9 cellular contexts compared by ENCODE assay signal in the genomic region with DNA sequence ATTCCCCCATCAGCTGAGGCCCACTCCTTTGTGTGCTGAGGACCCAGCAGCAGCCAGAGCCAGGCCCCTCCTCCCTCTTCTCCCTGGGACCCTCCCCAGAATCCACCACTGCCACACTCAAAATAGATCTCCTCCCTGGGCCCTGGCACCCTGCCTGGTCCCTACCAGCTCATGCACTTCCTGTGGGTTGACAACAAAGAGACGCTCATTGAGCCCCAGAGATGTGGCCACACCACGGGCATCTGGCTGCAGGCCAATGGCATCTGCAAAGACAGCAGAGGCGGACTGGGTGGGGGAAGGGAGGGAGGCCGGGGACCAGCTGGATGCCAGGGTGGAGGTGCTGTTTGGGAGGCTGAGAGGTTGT. TPM values are rescaled to one million over a fixed set of nuclear protein-coding genes. Genes with fewer than 3 reads are reported as not detected.
A peak's percentile ranks its signal among the peaks of the same experiment; 100 is the strongest.
DNase-seq lines count a peak whose midpoint lies in the region; ATAC-seq and TF ChIP-seq lines count a peak whose summit lies in the region.
"Had no signal": no experiment of that assay in that cellular context is flagged by ENCODE, and none has a peak within 500 bp of the region (broad histone marks: within the 10 kb centered on the region; RNA-seq: fewer than 3 reads in every experiment).

No MANE protein-coding gene starts in this region.

- H3K27me3 ChIP-seq in GM23338 (ENCODE audit: insufficient read depth) (no peaks in the 10 kb centered on the region), esophagus squamous epithelium (no peaks in the 10 kb centered on the region)

- no peaks in the 10 kb centered on the region for H3K79me2 ChIP-seq in GM23338 (replicated peaks; ENCODE audit: insufficient read depth)

- no peak for TF ChIP-seq POLR2A in esophagus squamous epithelium (IDR thresholded peaks at IDR 0.05)

- no peaks in the 10 kb centered on the region for H3F3A ChIP-seq in GM23338 (replicated peaks; ENCODE audit: low read depth)

- H3K9me2 ChIP-seq in GM23338 (ENCODE audit: insufficient read depth) = no peaks in the 10 kb centered on the region

- H3K4me3 Mint-ChIP-seq in GM23338 (no peak overlapping the region), progenitor cell of endocrine pancreas (ENCODE audit: low read depth) (no peak overlapping the region)
- no peak overlapping the region for H3K4me3 Mint-ChIP-seq in activated CD8-positive, alpha-beta T cell treated with anti-CD3 and anti-CD28 coated beads for 36 hours
- H3K4me3 Mint-ChIP-seq: T-helper 1 cell treated with Interleukin-12 subunit alpha and Interleukin-12 subunit beta and Interleukin-4 antibody, amounts not matched to agents 30 μg/mL and 1 μg/mL, for 36 hours had no signal

- no peak for TF ChIP-seq CTCF in GM23338 (conservative IDR thresholded peaks at IDR 0.05; ENCODE audit: low read depth in 2 of 2)
- no peak for TF ChIP-seq CTCF in activated CD8-positive, alpha-beta T cell treated with anti-CD3 and anti-CD28 coated beads for 36 hours (IDR thresholded peaks at IDR 0.05)
- no peak for TF ChIP-seq CTCF in esophagus squamous epithelium (IDR thresholded peaks at IDR 0.05)
- TF ChIP-seq CTCF in progenitor cell of endocrine pancreas (IDR thresholded peaks at IDR 0.05; ENCODE audit: unreplicated experiment) = no peak

- DNase-seq in GM23338 (ENCODE audit: low spot score) = no peak
- DNase-seq in NCI-H2171 (lab: John Stamatoyannopoulos, UW) = peak; percentile 51
- peak; percentile 83 for DNase-seq in activated CD8-positive, alpha-beta T cell treated with anti-CD3 and anti-CD28 coated beads for 36 hours
- no peak for DNase-seq in esophagus squamous epithelium (lab: John Stamatoyannopoulos, UW)
- peak; percentile 96 for DNase-seq in putamen (ENCODE audit: low spot score)
- DNase-seq in progenitor cell of endocrine pancreas (ENCODE audit: low spot score, unreplicated experiment) = no peak

- no peak overlapping the region for H2AFZ ChIP-seq in GM23338
- H2AFZ ChIP-seq: parathyroid adenoma had no signal

- no peaks in the 10 kb centered on the region; the same call in 2 of the 3 replicates for H3K36me3 Mint-ChIP-seq in GM23338 (ENCODE audit: low read depth)
- H3K36me3 Mint-ChIP-seq in activated CD8-positive, alpha-beta T cell treated with anti-CD3 and anti-CD28 coated beads for 36 hours (ENCODE audit: low read depth) = no peaks in the 10 kb centered on the region
- no peaks in the 10 kb centered on the region for H3K36me3 Mint-ChIP-seq in progenitor cell of endocrine pancreas (ENCODE audit: insufficient read depth)

- H3K27ac ChIP-seq in GM23338 (ENCODE audit: low read depth) (no peak overlapping the region), esophagus squamous epithelium (peak overlapping the region in 3 of 4 donors; percentile 5 to 63 (median 54))
- H3K27ac ChIP-seq: parathyroid adenoma had no signal

- H3K4me3 ChIP-seq in GM23338 (no peak overlapping the region), esophagus squamous epithelium (no peak overlapping the region)

- no peaks in the 10 kb centered on the region for H3K9me3 ChIP-seq in esophagus squamous epithelium

- H3K27me3 Mint-ChIP-seq in GM23338 (ENCODE audit: insufficient read depth, low read depth, poor library complexity) = peaks cover 23% of the 10 kb centered on the region
- H3K27me3 Mint-ChIP-seq in activated CD8-positive, alpha-beta T cell treated with anti-CD3 and anti-CD28 coated beads for 36 hours = no peaks in the 10 kb centered on the region
- peaks cover 22% of the 10 kb centered on the region for H3K27me3 Mint-ChIP-seq in progenitor cell of endocrine pancreas

- 0 out of 2 replicates have a peak, but pooled peaks cover 4% of the 10 kb centered on the region for H3K4me1 ChIP-seq in GM23338 (ENCODE audit: insufficient read depth)
- peaks cover 38 to 79% (median 41%) of the 10 kb centered on the region in 3 donors for H3K4me1 ChIP-seq in esophagus squamous epithelium

- H3K4me2 ChIP-seq in GM23338 = no peak overlapping the region

- POLR2A ChIA-PET in activated CD8-positive, alpha-beta T cell treated with anti-CD3 and anti-CD28 coated beads for 36 hours (lab: Charles Lee) = interaction anchor here (1.1 to 3.0 kb wide), 6 partner anchors 25 to 98 kb away, joined by 4 to 11 read pairs (median 8); partner anchors contain the start of gene SLC48A1

- H3K27ac Mint-ChIP-seq in GM23338 = no peak overlapping the region
- no peak overlapping the region for H3K27ac Mint-ChIP-seq in activated CD8-positive, alpha-beta T cell treated with anti-CD3 and anti-CD28 coated beads for 36 hours
- H3K27ac Mint-ChIP-seq in progenitor cell of endocrine pancreas = no peak overlapping the region
- H3K27ac Mint-ChIP-seq: T-helper 1 cell treated with Interleukin-12 subunit alpha and Interleukin-12 subunit beta and Interleukin-4 antibody, amounts not matched to agents 30 μg/mL and 1 μg/mL, for 36 hours had no signal

- H3K36me3 ChIP-seq in GM23338 (ENCODE audit: insufficient read depth) (no peaks in the 10 kb centered on the region), esophagus squamous epithelium (peaks cover 0 to 8% (median 3%) of the 10 kb centered on the region in 3 donors)

- H3K4me1 Mint-ChIP-seq in GM23338 (peaks cover 37% of the 10 kb centered on the region), progenitor cell of endocrine pancreas (ENCODE audit: low read depth) (peaks cover 13% of the 10 kb centered on the region)
- peaks cover 26% of the 10 kb centered on the region for H3K4me1 Mint-ChIP-seq in activated CD8-positive, alpha-beta T cell treated with anti-CD3 and anti-CD28 coated beads for 36 hours (ENCODE audit: low read depth)

- ATAC-seq in GM23338 = peak; percentile 16
- ATAC-seq in activated CD8-positive, alpha-beta T cell treated with anti-CD3 and anti-CD28 coated beads for 36 hours = peak; percentile 68
- no peak for ATAC-seq in GM19328 (IDR thresholded peaks at IDR 0.05; ENCODE audit: unreplicated experiment)

- CTCF ChIA-PET in activated CD8-positive, alpha-beta T cell treated with anti-CD3 and anti-CD28 coated beads for 36 hours (lab: Charles Lee) = interaction anchor here (0.6 to 12.5 kb wide), 46 partner anchors 9 to 430 kb away, joined by 3 to 685 read pairs (median 6); partner anchors contain the start of genes COL2A1, ENDOU, RAPGEF3 and RPAP3

- 0 to 19% methylated on average over 1 to 2 of the region's 4 CpGs for WGBS in esophagus squamous epithelium, 2 donors

- H3K9me3 Mint-ChIP-seq in GM23338 (no peaks in the 10 kb centered on the region; the same call in 2 of the 3 replicates), progenitor cell of endocrine pancreas (ENCODE audit: low read depth) (no peaks in the 10 kb centered on the region)
- no peaks in the 10 kb centered on the region for H3K9me3 Mint-ChIP-seq in activated CD8-positive, alpha-beta T cell treated with anti-CD3 and anti-CD28 coated beads for 36 hours
- H3K9me3 Mint-ChIP-seq: T-helper 1 cell treated with Interleukin-12 subunit alpha and Interleukin-12 subunit beta and Interleukin-4 antibody, amounts not matched to agents 30 μg/mL and 1 μg/mL, for 36 hours had no signal

- intact Hi-C loops in activated CD8-positive, alpha-beta T cell treated with anti-CD3 and anti-CD28 coated beads for 36 hours (cut with micrococcal nuclease) = loop anchor here (5.0 kb wide), 1 partner anchor 96 kb away; no protein-coding TSS in a partner anchor
- intact Hi-C loops in esophagus squamous epithelium (cut with DNase I) = loop anchor here (5.0 to 10.0 kb wide), 2 partner anchors 36 to 93 kb away; no protein-coding TSS in a partner anchor

- H4K20me1 ChIP-seq in GM23338 (replicated peaks; ENCODE audit: insufficient read depth) = no peaks in the 10 kb centered on the region

RNA-seq across cellular contexts. Expression of gene ENDOU, which starts 16.0 kb away (rescaled TPM):
- not detected in 2 replicates for total RNA-seq in GM23338 (2014; rRNA removed; shearing (Covaris generic))
- not detected in 2 replicates for polyA plus RNA-seq in GM23338 (2016; fragmentation: Nextera tagmentation; extraction: Ambion mirVana)
- total RNA-seq in activated CD8-positive, alpha-beta T cell treated with anti-CD3 and anti-CD28 coated beads for 36 hours = not detected
- total RNA-seq in esophagus squamous epithelium = 100 to 1,000 TPM in 1 of 4 donors, 10 to 100 TPM in 3; 39.8 to 112 (median 46.3) TPM
- not detected in 2 replicates for total RNA-seq in progenitor cell of endocrine pancreas

RNA-seq across cellular contexts. Expression of gene RAPGEF3, which starts 17.4 kb away (rescaled TPM):
- total RNA-seq in GM23338 (2014; rRNA removed; shearing (Covaris generic)) = 10.4 and 11.8 TPM in 2 replicates
- 2.3 and 3.0 TPM in 2 replicates for polyA plus RNA-seq in GM23338 (2016; fragmentation: Nextera tagmentation; extraction: Ambion mirVana)
- under 1 TPM; 0.56 to 0.58 TPM for total RNA-seq in activated CD8-positive, alpha-beta T cell treated with anti-CD3 and anti-CD28 coated beads for 36 hours
- total RNA-seq in esophagus squamous epithelium (10 to 100 TPM; 12.9 to 39.3 (median 22.5) TPM), progenitor cell of endocrine pancreas (1.2 and 1.7 TPM in 2 replicates)

RNA-seq across cellular contexts. Expression of gene SLC48A1, which starts 31.7 kb away (rescaled TPM):
- 9.0 and 16.8 TPM in 2 replicates for total RNA-seq in GM23338 (2014; rRNA removed; shearing (Covaris generic))
- polyA plus RNA-seq in GM23338 (2016; fragmentation: Nextera tagmentation; extraction: Ambion mirVana) = 5.8 TPM in 2 replicates
- 10 to 100 TPM in 1 of 2 experiments, 1 to 10 TPM in 1; 8.8 to 10.2 TPM for total RNA-seq in activated CD8-positive, alpha-beta T cell treated with anti-CD3 and anti-CD28 coated beads for 36 hours
- total RNA-seq in esophagus squamous epithelium = 10 to 100 TPM; 18.9 to 35.4 (median 25.4) TPM
- 15.1 and 16.2 TPM in 2 replicates for total RNA-seq in progenitor cell of endocrine pancreas

RNA-seq across cellular contexts. Expression of gene RPAP3, which starts 35.5 kb away (rescaled TPM):
- total RNA-seq in GM23338 (2014; rRNA removed; shearing (Covaris generic)) = 29.0 and 31.4 TPM in 2 replicates
- 62.4 and 69.9 TPM in 2 replicates for polyA plus RNA-seq in GM23338 (2016; fragmentation: Nextera tagmentation; extraction: Ambion mirVana)
- total RNA-seq in activated CD8-positive, alpha-beta T cell treated with anti-CD3 and anti-CD28 coated beads for 36 hours = 10 to 100 TPM; 42.0 to 42.5 TPM
- total RNA-seq in esophagus squamous epithelium = 10 to 100 TPM in 3 of 4 donors, 1 to 10 TPM in 1; 7.7 to 20.3 (median 17.7) TPM
- 36.4 and 39.8 TPM in 2 replicates for total RNA-seq in progenitor cell of endocrine pancreas

Comparison
In these comparisons a context has a peak if more than half of its experiments do, and no peak if none do; other contexts are left out.
1. DNase-seq: peak in NCI-H2171 (single experiment), activated CD8-positive, alpha-beta T cell treated with anti-CD3 and anti-CD28 coated beads for 36 hours (single experiment) and putamen (single experiment); none in GM23338 (single experiment), esophagus squamous epithelium (single experiment) and progenitor cell of endocrine pancreas (single experiment).
2. RNA of gene ENDOU, which starts 16.0 kb away (total RNA-seq): 39.8 to 112 TPM in esophagus squamous epithelium; not detected in activated CD8-positive, alpha-beta T cell treated with anti-CD3 and anti-CD28 coated beads for 36 hours, not detected in GM23338 and not detected in progenitor cell of endocrine pancreas; every median in the first group is over 10 times any median in the second.